Comparison of ENCODE assay signal across 23 cellular contexts in the genomic region with DNA sequence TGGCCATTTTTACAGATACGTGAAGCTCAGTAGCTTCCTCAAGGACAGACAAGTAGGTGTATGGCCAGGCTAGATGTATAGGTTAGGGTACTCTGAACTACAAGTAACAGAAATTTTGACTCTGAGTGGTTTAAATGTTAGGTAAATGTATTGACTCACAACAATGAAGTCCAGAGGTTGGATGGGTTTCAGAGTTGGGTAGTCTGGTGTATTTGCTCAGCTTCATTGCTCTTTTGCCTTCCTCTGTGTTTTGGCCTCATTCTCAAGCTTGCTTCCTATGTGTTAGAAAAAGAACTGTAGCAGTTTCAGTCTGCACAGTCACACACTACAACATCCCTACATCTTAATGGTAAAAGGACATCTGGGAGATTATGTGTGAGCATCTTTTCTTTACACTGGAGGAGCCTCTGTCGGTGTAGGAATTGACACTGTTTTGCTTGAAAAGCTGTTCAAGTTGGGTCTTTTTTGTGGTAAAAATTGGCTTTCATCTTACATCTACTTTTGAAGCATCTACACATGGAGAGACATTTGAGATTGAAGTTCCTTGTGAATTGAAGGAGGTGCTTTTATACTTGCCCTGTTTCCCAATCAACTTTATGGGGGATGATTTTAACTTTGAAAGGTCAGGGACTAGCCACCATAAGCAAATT.
"Had no signal": no experiment of that assay in that cellular context is flagged by ENCODE, and none has a peak within 500 bp of the region (broad histone marks: within the 10 kb centered on the region; RNA-seq: fewer than 3 reads in every experiment).

No MANE protein-coding gene starts in this region.

- H3K4me1 ChIP-seq: breast epithelium, left lung, prostate gland, tibial artery, uterus had no signal

- H3K27ac Mint-ChIP-seq: activated CD8-positive, alpha-beta T cell treated with anti-CD3 and anti-CD28 coated beads for 36 hours; activated naive CD8-positive, alpha-beta T cell treated with anti-CD3 and anti-CD28 coated beads, Interleukin-2, amount 10 ng/mL, durations not matched to agents 7 days and 5 days; activated T-helper 17 cell treated with anti-CD3 and anti-CD28 coated beads, Interleukin-2, amount 50 U/mL, for 72 hours had no signal

- FAIRE-seq: kidney had no signal

- DNase-seq: activated CD4-positive, alpha-beta T cell treated with anti-CD3 and anti-CD28 coated beads for 48 hours; activated CD4-positive, CD25-positive, alpha-beta regulatory T cell; activated CD8-positive, alpha-beta T cell treated with anti-CD3 and anti-CD28 coated beads for 36 hours; activated naive CD4-positive, alpha-beta T cell; activated naive CD8-positive, alpha-beta T cell treated with anti-CD3 and anti-CD28 coated beads, Interleukin-2, amount 10 ng/mL, durations not matched to agents 7 days and 5 days; activated T-cell treated with anti-CD3 and anti-CD28 coated beads, Interleukin-2, amount 50 U/mL, for 1 hour; anterior cingulate cortex; gastrocnemius medialis; head of caudate nucleus; kidney; left lung; stimulated activated CD4-positive, alpha-beta T cell treated with anti-CD3 and anti-CD28 coated beads, Interleukin-2, amount 100 ng/mL, for 24 hours; stimulated activated naive CD4-positive, alpha-beta T cell treated with Interleukin-2 at 50 U/mL for 16 hours; substantia nigra; T-helper 9 cell; tibial artery; uterus had no signal

- H3K9me3 ChIP-seq: breast epithelium, gastrocnemius medialis, left lung, prostate gland, right atrium auricular region, tibial artery, uterus had no signal

- H3K27me3 Mint-ChIP-seq: activated CD8-positive, alpha-beta T cell treated with anti-CD3 and anti-CD28 coated beads for 36 hours; activated T-helper 17 cell treated with anti-CD3 and anti-CD28 coated beads, Interleukin-2, amount 50 U/mL, for 72 hours had no signal

- H3K36me3 ChIP-seq: breast epithelium, gastrocnemius medialis, left lung, prostate gland, right atrium auricular region, tibial artery, uterus had no signal

- ATAC-seq: activated CD8-positive, alpha-beta T cell treated with anti-CD3 and anti-CD28 coated beads for 36 hours; activated T-helper 17 cell treated with anti-CD3 and anti-CD28 coated beads, Interleukin-2, amount 50 U/mL, for 72 hours; gastrocnemius medialis; left lung had no signal

- H3K4me3 Mint-ChIP-seq: activated CD8-positive, alpha-beta T cell treated with anti-CD3 and anti-CD28 coated beads for 36 hours; activated naive CD8-positive, alpha-beta T cell treated with anti-CD3 and anti-CD28 coated beads, Interleukin-2, amount 10 ng/mL, durations not matched to agents 7 days and 5 days; activated T-helper 17 cell treated with anti-CD3 and anti-CD28 coated beads, Interleukin-2, amount 50 U/mL, for 72 hours; neural crest cell had no signal

- H3K9me3 Mint-ChIP-seq: activated CD8-positive, alpha-beta T cell treated with anti-CD3 and anti-CD28 coated beads for 36 hours; activated naive CD8-positive, alpha-beta T cell treated with anti-CD3 and anti-CD28 coated beads, Interleukin-2, amount 10 ng/mL, durations not matched to agents 7 days and 5 days; activated T-helper 17 cell treated with anti-CD3 and anti-CD28 coated beads, Interleukin-2, amount 50 U/mL, for 72 hours; neural crest cell had no signal

- H3K27ac ChIP-seq: breast epithelium, coronary artery, gastrocnemius medialis, left lung, prostate gland, right atrium auricular region, tibial artery, uterus had no signal

- H3K4me3 ChIP-seq: breast epithelium, coronary artery, gastrocnemius medialis, left lung, prostate gland, right atrium auricular region, tibial artery, uterus had no signal

- H3K27me3 ChIP-seq: breast epithelium, gastrocnemius medialis, left lung, right atrium auricular region, tibial artery, uterus had no signal
